8 cellular contexts compared by ENCODE assay signal in the genomic region with DNA sequence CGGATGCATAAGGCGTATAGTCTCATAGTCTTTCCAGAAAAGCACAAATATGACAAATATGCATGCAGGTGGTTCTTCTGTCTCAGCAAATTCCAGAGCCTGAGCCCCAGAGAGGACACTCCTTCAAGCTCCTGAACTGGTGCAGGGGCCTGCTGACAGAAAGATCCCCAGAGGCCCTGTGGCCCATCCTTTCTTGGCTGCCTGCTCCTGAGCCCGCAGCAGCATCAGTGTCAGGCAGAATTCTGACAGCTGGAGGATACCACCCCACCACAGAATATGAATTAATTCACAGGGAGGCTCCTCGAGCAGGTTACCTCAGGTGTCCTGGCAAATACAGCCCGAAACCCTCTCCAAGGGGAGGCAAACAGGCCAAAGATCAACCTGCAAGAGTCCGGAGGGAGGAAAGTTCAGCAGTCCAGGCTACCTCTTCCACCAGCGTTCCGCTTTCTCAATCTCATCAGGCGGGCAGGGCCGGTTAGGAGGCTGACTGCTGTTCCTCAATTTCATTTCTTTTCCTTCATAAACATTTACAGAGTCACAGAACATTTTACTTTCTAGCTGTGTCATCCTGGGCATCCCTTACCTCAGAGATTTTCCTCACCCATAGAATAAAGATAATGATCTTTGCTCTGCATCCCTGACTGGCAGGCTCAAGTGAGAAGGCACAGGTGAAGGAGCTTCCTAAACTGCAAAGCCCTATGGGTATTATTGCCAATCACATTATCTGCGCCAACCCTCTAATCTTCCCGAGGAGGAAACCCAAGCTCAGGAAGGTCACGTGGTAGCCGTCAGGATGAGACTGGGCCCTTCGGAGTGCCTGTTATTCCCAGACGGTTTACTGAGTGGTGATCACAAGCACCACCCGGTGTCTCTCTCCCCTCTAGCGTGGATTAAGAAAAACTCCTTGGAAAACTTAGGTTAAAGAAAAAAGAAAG. TPM values are rescaled to one million over a fixed set of nuclear protein-coding genes. Genes with fewer than 3 reads are reported as not detected.
DNase-seq lines count a peak whose midpoint lies in the region; ATAC-seq, FAIRE-seq and TF ChIP-seq lines count a peak whose summit lies in the region.

No MANE protein-coding gene starts in this region.

- peaks cover 3% of the 10 kb centered on the region; the same call in 1 of the 2 replicates for H3K36me3 ChIP-seq in BE2C
- peaks cover 7 to 13% of the 10 kb centered on the region in 2 experiments for H3K36me3 ChIP-seq in keratinocyte (ENCODE audit: control insufficient read depth in 2 of 2, extremely low read depth in 1 of 2, insufficient read depth in 2 of 2, low read length in 2 of 2)
- peaks cover 0 to 33% (median 28%) of the 10 kb centered on the region in 5 donors for H3K36me3 ChIP-seq in subcutaneous abdominal adipose tissue (ENCODE audit: control insufficient read depth in 5 of 5, insufficient read depth in 5 of 5, low read length in 5 of 5)

- H3K9me1 ChIP-seq in keratinocyte (ENCODE audit: control insufficient read depth, extremely low read depth, insufficient read depth, low read length) = no peaks in the 10 kb centered on the region

- H3K9ac ChIP-seq in keratinocyte (ENCODE audit: control insufficient read depth, extremely low read depth, insufficient read depth, low read length) = peak overlapping the region; percentile 99
- peak overlapping the region; percentile 84 to 99 (median 93) for H3K9ac ChIP-seq in subcutaneous abdominal adipose tissue (ENCODE audit: low read length in 5 of 5)

- DNase-seq in BE2C (peak; percentile 46), HuH-7 (ENCODE audit: low spot score) (peak; percentile 28), amniotic stem cell (lab: John Stamatoyannopoulos, UW) (peak; percentile 28), keratinocyte (ENCODE audit: low read depth, low spot score) (no peak), DMS153 (lab: John Stamatoyannopoulos, UW) (no peak)
- DNase-seq in stimulated activated naive CD4-positive, alpha-beta T cell (lab: John Stamatoyannopoulos, UW) = no peak

- peak overlapping the region; percentile 57 for H2AFZ ChIP-seq in keratinocyte (ENCODE audit: control insufficient read depth, low read length)

- peaks cover 42% of the 10 kb centered on the region for H3K79me2 ChIP-seq in keratinocyte (ENCODE audit: control insufficient read depth, insufficient read depth, low read length)

- ATAC-seq in GM21529 (IDR thresholded peaks at IDR 0.05; ENCODE audit: unreplicated experiment) = no peak

- no peaks in the 10 kb centered on the region for H4K20me1 ChIP-seq in keratinocyte (ENCODE audit: control insufficient read depth, extremely low read depth, insufficient read depth, low read length)

- H3K27me3 ChIP-seq in BE2C (no peaks in the 10 kb centered on the region), keratinocyte (ENCODE audit: control insufficient read depth, extremely low read depth, insufficient read depth, low read length) (no peaks in the 10 kb centered on the region), subcutaneous abdominal adipose tissue (ENCODE audit: control insufficient read depth in 5 of 5, insufficient read depth in 4 of 5, low read length in 5 of 5) (no peaks in the 10 kb centered on the region)

- TF ChIP-seq CTCF in BE2C (IDR thresholded peaks at IDR 0.05; ENCODE audit: low read depth, low read length) = no peak
- no peak for TF ChIP-seq CTCF in keratinocyte (optimal IDR thresholded peaks at IDR 0.05 in 1 of 3, IDR thresholded peaks at IDR 0.05 in 1 of 3, conservative IDR thresholded peaks at IDR 0.05 in 1 of 3; ENCODE audit: extremely low read depth in 1 of 3, insufficient read depth in 2 of 3, low read length in 3 of 3)

- no peaks in the 10 kb centered on the region for H3K9me3 ChIP-seq in BE2C
- no peaks in the 10 kb centered on the region for H3K9me3 ChIP-seq in keratinocyte (ENCODE audit: control insufficient read depth, low read depth, low read length)
- no peaks in the 10 kb centered on the region for H3K9me3 ChIP-seq in subcutaneous abdominal adipose tissue (ENCODE audit: control insufficient read depth in 5 of 5, low read length in 5 of 5)

- FAIRE-seq in keratinocyte (lab: Jason Lieb, UNC) = no peak

- H3K4me2 ChIP-seq in keratinocyte (ENCODE audit: control insufficient read depth, extremely low read depth, insufficient read depth, low read depth, low read length) = peak overlapping the region; percentile 96

- dilution Hi-C loops in keratinocyte (cut with MboI; ENCODE audit: extremely low pct_ligation_motif_present, low sequenced_read_pairs) = no loop called here

- H3K27ac ChIP-seq in keratinocyte (ENCODE audit: control insufficient read depth, insufficient read depth, low read length) = peak overlapping the region; percentile 98
- H3K27ac ChIP-seq in subcutaneous abdominal adipose tissue (ENCODE audit: low read depth, low read length) = peak overlapping the region; percentile 97

- no peaks in the 10 kb centered on the region for H3K4me1 ChIP-seq in BE2C
- H3K4me1 ChIP-seq in keratinocyte (ENCODE audit: control insufficient read depth, extremely low read depth, insufficient read depth, low read length) = peaks cover 11% of the 10 kb centered on the region
- H3K4me1 ChIP-seq in subcutaneous abdominal adipose tissue (ENCODE audit: control insufficient read depth in 5 of 5, insufficient read depth in 5 of 5, low read length in 5 of 5) = peaks cover 5 to 34% (median 23%) of the 10 kb centered on the region in 5 donors

- peak overlapping the region; percentile 91 for H3K4me3 ChIP-seq in BE2C (ENCODE audit: low read depth, low read length)
- peak overlapping the region; percentile 52 to 92 (median 90) for H3K4me3 ChIP-seq in keratinocyte (ENCODE audit: control insufficient read depth in 2 of 3, extremely low read depth in 1 of 3, insufficient read depth in 2 of 3, low read depth in 1 of 3, low read length in 3 of 3)
- peak overlapping the region; percentile 74 to 99 (median 94) for H3K4me3 ChIP-seq in subcutaneous abdominal adipose tissue (ENCODE audit: low read depth in 1 of 5, low read length in 5 of 5)

RNA-seq across cellular contexts. Expression of a gene that starts 1.4 kb away (rescaled TPM):
- 42.2 TPM for polyA plus RNA-seq in BE2C (2012; ENCODE audit: insufficient read depth, insufficient read length, low read depth)
- 11.5 to 19.3 TPM (median 12.0 TPM) in 3 replicates for polyA plus RNA-seq in keratinocyte
- 14.8 TPM for polyA plus RNA-seq in keratinocyte (2011; ENCODE audit: low read depth)
- polyA plus RNA-seq in keratinocyte (2011; cell fraction: cytosol; rRNA removed) = 11.5 and 14.9 TPM in 2 replicates
- 32.1 and 39.9 TPM in 2 replicates for polyA plus RNA-seq in keratinocyte (2011; cell fraction: nucleus; rRNA removed)
- polyA plus RNA-seq in keratinocyte (2012; ENCODE audit: low replicate concordance) = 16.2 and 23.3 TPM in 2 replicates
- 11.2 to 31.7 TPM (median 11.8 TPM) in 3 replicates for polyA minus RNA-seq in keratinocyte
- 12.5 TPM for polyA minus RNA-seq in keratinocyte (2011; cell fraction: cytosol; rRNA and poly(A)+ RNA removed)
- polyA minus RNA-seq in keratinocyte (2011; cell fraction: nucleus; rRNA and poly(A)+ RNA removed) = 19.3 and 20.3 TPM in 2 replicates

Comparison
In these comparisons a context has a peak if more than half of its experiments do, and no peak if none do; other contexts are left out.
1. DNase-seq: peak in BE2C (single experiment), HuH-7 (single experiment) and amniotic stem cell (single experiment); none in keratinocyte (single experiment), DMS153 (single experiment) and stimulated activated naive CD4-positive, alpha-beta T cell (0 of 6).
2. Peak in every context shown above with its lines, with median percentiles within 50 percentile points of each other: H3K4me3 ChIP-seq.